In the genomic region with DNA sequence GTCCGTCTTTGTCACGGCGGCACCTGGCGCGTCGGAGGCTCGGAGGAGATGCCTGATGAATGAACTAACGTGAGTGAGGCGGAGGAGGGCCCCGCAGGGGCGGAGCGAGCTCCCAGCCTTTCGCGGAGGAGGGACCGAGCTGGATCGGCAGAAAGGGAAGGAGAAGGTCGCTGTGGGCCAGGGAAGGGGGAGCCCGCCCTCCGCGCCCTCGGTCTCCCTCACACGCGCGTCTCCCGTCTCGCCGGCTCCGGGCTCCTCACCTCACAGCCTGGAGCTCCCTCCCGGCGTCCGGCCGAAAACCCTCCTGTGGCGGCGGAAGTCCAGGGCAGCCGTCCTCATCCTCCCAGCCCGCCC, we compare ENCODE assay signal across 8 cellular contexts. TPM values are rescaled to one million over a fixed set of nuclear protein-coding genes. Genes with fewer than 3 reads are reported as not detected.
DNase-seq lines count a peak whose midpoint lies in the region; ATAC-seq, FAIRE-seq and TF ChIP-seq lines count a peak whose summit lies in the region.

No MANE protein-coding gene starts in this region.

- FAIRE-seq in frontal cortex (lab: Jason Lieb, UNC) = no peak

- H3K36me3 ChIP-seq in DOHH2 (ENCODE audit: control insufficient read depth, low read length) (peaks cover 58% of the 10 kb centered on the region), SJCRH30 (peaks cover 24% of the 10 kb centered on the region), thymus (ENCODE audit: control insufficient read depth, insufficient read depth) (peaks cover 19% of the 10 kb centered on the region)

- peak overlapping the region; percentile 40; the same call in 1 of the 2 replicates for H3K27ac ChIP-seq in DOHH2 (ENCODE audit: low read depth, low read length)
- H3K27ac ChIP-seq in SJCRH30 = peak overlapping the region; percentile 93
- peak overlapping the region; percentile 93 for H3K27ac ChIP-seq in thymus (ENCODE audit: low read depth)

- peak; percentile 50 for ATAC-seq in GM21737 (IDR thresholded peaks at IDR 0.05; ENCODE audit: unreplicated experiment)

- DNase-seq in Jurkat, Clone E6-1 (ENCODE audit: low read depth, low spot score) = peak; percentile 63
- DNase-seq in SJCRH30 = peak; percentile 69 to 74
- peak; percentile 75 for DNase-seq in activated naive CD4-positive, alpha-beta T cell treated with Interleukin-2 at 50 U/mL for 16 hours
- DNase-seq in frontal cortex (ENCODE audit: low spot score in 2 of 2) = peak; percentile 81 to 83
- peak in 43 of 56 donors; percentile 15 to 79 (median 45) for DNase-seq in nucleus accumbens (lab: John Stamatoyannopoulos, UW)

- H3F3A ChIP-seq in DOHH2 (ENCODE audit: control insufficient read depth, insufficient read depth) = peaks cover 5% of the 10 kb centered on the region; the same call in 1 of the 2 replicates

- TF ChIP-seq CTCF in DOHH2 (IDR thresholded peaks at IDR 0.05; ENCODE audit: low read depth, low read length, poor library complexity, severe bottlenecking) = no peak

- H3K79me2 ChIP-seq in DOHH2 (ENCODE audit: control insufficient read depth, low read length) = peaks cover 61% of the 10 kb centered on the region

- H3K4me1 ChIP-seq in DOHH2 (ENCODE audit: control insufficient read depth, low read length) (peaks cover 34% of the 10 kb centered on the region), SJCRH30 (peaks cover 11% of the 10 kb centered on the region; the same call in 1 of the 2 replicates), thymus (ENCODE audit: control insufficient read depth, insufficient read depth, low read length) (peaks cover 72% of the 10 kb centered on the region)

- H3K4me3 ChIP-seq in DOHH2 (ENCODE audit: low read length) = peak overlapping the region; percentile 78
- peak overlapping the region; percentile 80 for H3K4me3 ChIP-seq in Jurkat, Clone E6-1 (ENCODE audit: low read length)
- H3K4me3 ChIP-seq in SJCRH30 = peak overlapping the region; percentile 99
- H3K4me3 ChIP-seq in thymus (ENCODE audit: low read length) = peak overlapping the region; percentile 84

- H3K27me3 ChIP-seq in DOHH2 (ENCODE audit: control insufficient read depth, low read length) (no peaks in the 10 kb centered on the region), SJCRH30 (no peaks in the 10 kb centered on the region), thymus (ENCODE audit: control insufficient read depth, insufficient read depth) (no peaks in the 10 kb centered on the region)

- peak overlapping the region; percentile 81 for H3K4me2 ChIP-seq in DOHH2 (ENCODE audit: low read length)

- no peaks in the 10 kb centered on the region; the same call in 1 of the 2 replicates for H4K20me1 ChIP-seq in DOHH2 (ENCODE audit: control insufficient read depth, insufficient read depth, low read depth, low read length)

- under 1% methylated on average over 36 of the region's 36 CpGs for WGBS in thymus

- no peaks in the 10 kb centered on the region for H3K9me2 ChIP-seq in DOHH2 (replicated peaks; ENCODE audit: control insufficient read depth, low read length)

- H3K9me3 ChIP-seq in DOHH2 (ENCODE audit: control insufficient read depth, insufficient read depth, low read length) (no peaks in the 10 kb centered on the region), SJCRH30 (replicated peaks) (no peaks in the 10 kb centered on the region), thymus (ENCODE audit: control insufficient read depth) (no peaks in the 10 kb centered on the region)

RNA-seq across cellular contexts. Expression of gene ZNF496, which starts 0.5 kb away (rescaled TPM):
- polyA plus RNA-seq in Jurkat, Clone E6-1 (2012; ENCODE audit: insufficient read depth, insufficient read length) = 27.3 TPM
- 33.5 and 35.2 TPM in 2 replicates for total RNA-seq in SJCRH30 (2014; rRNA removed; shearing (Covaris generic))
- 13.9 TPM for total RNA-seq in frontal cortex
- polyA plus RNA-seq in thymus = 40.0 TPM

Comparison
In these comparisons a context has a peak if more than half of its experiments do, and no peak if none do; other contexts are left out.
1. Peak in every context shown above with its lines: DNase-seq, ATAC-seq, H3K4me3 ChIP-seq and H3K27ac ChIP-seq.
2. H3K27ac ChIP-seq: peak in every context shown above with its lines; median percentile 93 in SJCRH30; 93 in thymus; 40 in DOHH2.